In genomic region chr1:180909462-180909976, GRCh38 we compare ENCODE assay signal across 17 cellular contexts. TPM values are rescaled to one million over a fixed set of nuclear protein-coding genes. Genes with fewer than 3 reads are reported as not detected.
DNase-seq lines count a peak whose midpoint lies in the region; ATAC-seq, FAIRE-seq and TF ChIP-seq lines count a peak whose summit lies in the region.
"Had no signal": no experiment of that assay in that cellular context is flagged by ENCODE, and none has a peak within 500 bp of the region (broad histone marks: within the 10 kb centered on the region; RNA-seq: fewer than 3 reads in every experiment).

No MANE protein-coding gene starts in this region.

- H3K27me3 ChIP-seq in GM12878 (replicated peaks in 1 of 2; ENCODE audit: control insufficient read depth in 2 of 2, insufficient read depth in 2 of 2, low read length in 1 of 2): peaks cover 0 to 3% of the 10 kb centered on the region in 2 experiments; a peak in 1 of 4 replicates

- no peak for FAIRE-seq in GM12878 (lab: Jason Lieb, UNC)

- no peaks in the 10 kb centered on the region for H3K79me2 ChIP-seq in GM12878 (ENCODE audit: control insufficient read depth, insufficient read depth, low read length)

- POLR2A ChIA-PET in GM12878 (lab: Charles Lee): interaction anchor here (0.6 to 1.5 kb wide), 9 partner anchors 13 to 243 kb away, joined by 3 to 7 read pairs (median 4); partner anchors contain the start of gene STX6

- H4K20me1 ChIP-seq in GM12878 (ENCODE audit: control insufficient read depth, insufficient read depth): no peaks in the 10 kb centered on the region

- no peak overlapping the region for H3K9ac ChIP-seq in GM12878 (ENCODE audit: control insufficient read depth, insufficient read depth, low read length)

- peaks cover 22% of the 10 kb centered on the region for H3K4me1 ChIP-seq in GM12878 (ENCODE audit: control insufficient read depth, insufficient read depth, low read length)

- SMC1A ChIA-PET in GM12878 (lab: Charles Lee; ENCODE audit: uncharacterized antibody, unreplicated experiment): interaction anchor here (0.6 to 19.3 kb wide), 21 partner anchors 9 to 407 kb away, joined by 3 to 304 read pairs (median 4); partner anchors contain the start of genes ACBD6, MR1 and STX6

- H3K9me3 ChIP-seq in GM12878 (replicated peaks; ENCODE audit: control insufficient read depth, insufficient read depth, low read length): no peaks in the 10 kb centered on the region
- H3K9me3 ChIP-seq: stomach had no signal

- no TSS peak for BruUV-seq in GM12878 (replicated peaks; lab: Mats Ljungman, UMichigan)

- TF ChIP-seq CTCF in GM12878 (IDR thresholded peaks at IDR 0.05 in 2 of 3, conservative IDR thresholded peaks at IDR 0.05 in 1 of 3; ENCODE audit: control insufficient read depth in 2 of 3, extremely low read depth in 1 of 3, insufficient read depth in 1 of 3, low read depth in 3 of 3, low read length in 3 of 3): no peak

- RAD21 ChIA-PET in GM12878 (lab: Charles Lee; ENCODE audit: unreplicated experiment): interaction anchor here (0.6 to 3.0 kb wide), 22 partner anchors 8 to 407 kb away, joined by 3 to 31 read pairs (median 5); partner anchors contain the start of genes ACBD6 and XPR1

- no peak for TF ChIP-seq POLR2A in GM12878 (IDR thresholded peaks at IDR 0.05; ENCODE audit: low read depth, low read length)

- peak overlapping the region; percentile 43; the same call in 1 of the 2 replicates for H3K27ac ChIP-seq in GM12878 (ENCODE audit: control insufficient read depth, insufficient read depth)
- H3K27ac ChIP-seq: C4-2B, hepatocyte, stomach had no signal

- CTCF ChIA-PET in GM12878 (lab: Yijun Ruan, JAX): interaction anchor here (0.7 to 19.8 kb wide), 13 partner anchors 9 to 573 kb away, joined by 3 to 344 read pairs (median 3); partner anchors contain the start of gene CACNA1E

- H3K4me2 ChIP-seq in GM12878 (ENCODE audit: control insufficient read depth, insufficient read depth): peak overlapping the region; percentile 85
- H3K4me2 ChIP-seq: hepatocyte had no signal

- no peaks in the 10 kb centered on the region for H3K36me3 ChIP-seq in GM12878 (ENCODE audit: control insufficient read depth in 2 of 2, insufficient read depth in 2 of 2, low read length in 1 of 2)
- H3K36me3 ChIP-seq: stomach had no signal

- DNase-seq in GM12878 (ENCODE audit: low read depth, low spot score): peak; percentile 52
- DNase-seq in stimulated activated naive CD4-positive, alpha-beta T cell treated with Interleukin-2 at 50 U/mL for 16 hours (lab: John Stamatoyannopoulos, UW): no peak
- DNase-seq in activated T-cell treated with anti-CD3 and anti-CD28 coated beads for 4 hours: no peak
- no peak for DNase-seq in AML-193 (lab: John Stamatoyannopoulos, UW)
- DNase-seq in foreskin melanocyte: no peak
- DNase-seq: activated B cell treated with CpG ODN at 0.5 μM for 24 hours; activated T-cell treated with anti-CD3 and anti-CD28 coated beads, Interleukin-2, amount 50 U/mL, for 72 hours; GF-D8; H9; NCI-H1930; stimulated activated CD4-positive, alpha-beta T cell treated with anti-CD3 and anti-CD28 coated beads, Interleukin-2, amount 100 ng/mL, for 48 hours; stomach had no signal

- in situ Hi-C loops in GM12878 (cut with MboI): no loop called here

- ATAC-seq in GM18520 (IDR thresholded peaks at IDR 0.05; ENCODE audit: unreplicated experiment) (peak; percentile 24), GM19468 (IDR thresholded peaks at IDR 0.05; ENCODE audit: extremely low read depth, unreplicated experiment) (peak; percentile 23), HG02885 (IDR thresholded peaks at IDR 0.05; ENCODE audit: poor library complexity, unreplicated experiment) (peak; percentile 21), GM12878 (peak; percentile 65)
- ATAC-seq: activated T-cell treated with anti-CD3 and anti-CD28 coated beads, Interleukin-2, amount 50 U/mL, for 72 hours had no signal

- intact Hi-C loops in GM12878 (cut with micrococcal nuclease; ENCODE audit: unreplicated experiment): no loop called here

- no peak for TF ChIP-seq RAD21 in GM12878 (IDR thresholded peaks at IDR 0.05; ENCODE audit: insufficient read depth, low read depth, low read length)

- peak in 1 of 2 experiments; percentile 78; a peak in 2 of 4 replicates for TF ChIP-seq EP300 in GM12878 (IDR thresholded peaks at IDR 0.05; ENCODE audit: borderline replicate concordance in 1 of 2, control insufficient read depth in 1 of 2, low read depth in 2 of 2, low read length in 2 of 2)

- H3K4me3 ChIP-seq in GM12878: peak overlapping the region; percentile 26; the same call in 1 of the 2 replicates
- H3K4me3 ChIP-seq: hepatocyte, stomach had no signal

- H2AFZ ChIP-seq in GM12878 (ENCODE audit: control insufficient read depth, low read depth, low read length): no peak overlapping the region
- H2AFZ ChIP-seq: hepatocyte had no signal

- WGBS in GM12878 (ENCODE audit: insufficient coverage, insufficient replicate concordance, low lambda C conversion rate, missing lambda C conversion rate): 13% methylated on average over 5 of the region's 5 CpGs

TF ChIP-seq in GM12878, 131 proteins besides CTCF, POLR2A, EP300 and RAD21 (continues in another document):
- TF ChIP-seq ZNF384 (IDR thresholded peaks at IDR 0.05; ENCODE audit: borderline replicate concordance, low read depth, low read length) (peak; percentile 82), USF2 (IDR thresholded peaks at IDR 0.05; ENCODE audit: borderline replicate concordance, low read depth, low read length) (no peak), NBN (IDR thresholded peaks at IDR 0.05) (peak; percentile 87; the same call in 1 of the 2 replicates), SIN3A (IDR thresholded peaks at IDR 0.05; ENCODE audit: low read depth, low read length) (no peak), NKRF (conservative IDR thresholded peaks at IDR 0.05) (0 out of 2 replicates have a peak, but pooled peaks have one; percentile 41), SKIL (IDR thresholded peaks at IDR 0.05; ENCODE audit: low read depth, poor library complexity, severe bottlenecking) (peak; percentile 14), ZNF217 (IDR thresholded peaks at IDR 0.05) (peak; percentile 88), PAX8 (IDR thresholded peaks at IDR 0.05) (no peak)

RNA-seq across cellular contexts. Expression of gene KIAA1614, which starts 3.2 kb away (rescaled TPM):
- 0.54 and 0.58 TPM in 2 replicates for total RNA-seq in GM12878 (2013; cell fraction: nucleolus; rRNA removed)
- 0.05 and 0.28 TPM in 2 replicates for total RNA-seq in GM12878 (2014; rRNA removed)
- 0.04 and 0.09 TPM in 2 replicates for total RNA-seq in GM12878 (2014; rRNA removed; fragmentation: Illumina TruSeq; extraction: Trizol)
- total RNA-seq in GM12878 (2021): 0.24 and 0.26 TPM in 2 replicates
- 0.24 TPM for polyA plus RNA-seq in GM12878 (2011; ENCODE audit: low read depth)
- polyA plus RNA-seq in GM12878 (2011; rRNA removed): 0.31 and 0.59 TPM in 2 replicates
- polyA plus RNA-seq in GM12878 (2011; cell fraction: cytosol; rRNA removed): 0.28 and 0.69 TPM in 2 replicates
- polyA plus RNA-seq in GM12878 (2011; cell fraction: nucleus; rRNA removed): 1.7 TPM in 2 replicates
- 0.24 and 0.38 TPM in 2 replicates for polyA plus RNA-seq in GM12878 (2012)
- polyA plus RNA-seq in GM12878 (2014; fragmentation: Illumina TruSeq; extraction: Trizol): 0.03 TPM in 2 replicates
- under 1 TPM in 1 of 2 experiments, not detected in 1; 0.03 TPM for polyA plus RNA-seq in GM12878 (2014; fragmentation: Nextera tagmentation; extraction: Ambion mirVana)
- polyA plus RNA-seq in GM12878 (2014; rRNA removed): 0.36 and 1.0 TPM in 2 replicates
- under 1 TPM; 0.09 to 0.27 TPM for polyA plus RNA-seq in GM12878 (2016; fragmentation: Nextera tagmentation; extraction: Ambion mirVana)
- 0.44 and 2.0 TPM in 2 replicates for polyA minus RNA-seq in GM12878 (2011; rRNA and poly(A)+ RNA removed)
- 0.27 and 2.4 TPM in 2 replicates for polyA minus RNA-seq in GM12878 (2011; cell fraction: cytosol; rRNA and poly(A)+ RNA removed)
- polyA minus RNA-seq in GM12878 (2011; cell fraction: nucleus; rRNA and poly(A)+ RNA removed): 0.73 and 1.1 TPM in 2 replicates
